18 cellular contexts compared by ENCODE assay signal in genomic region chr22:25021409-25021808, GRCh38.
"Had no signal": no experiment of that assay in that cellular context is flagged by ENCODE, and none has a peak within 500 bp of the region (broad histone marks: within the 10 kb centered on the region; RNA-seq: fewer than 3 reads in every experiment).

No MANE protein-coding gene starts in this region.

- H3K27me3 ChIP-seq: cardiac muscle cell, ovary, sigmoid colon, upper lobe of left lung had no signal

- H3K9me3 Mint-ChIP-seq: activated CD4-positive, alpha-beta memory T cell treated with anti-CD3 and anti-CD28 coated beads for 36 hours; stimulated activated effector memory CD8-positive, alpha-beta T cell treated with anti-CD3 and anti-CD28 coated beads, Interleukin-12 subunit alpha, Interleukin-12 subunit beta, amount 100 ng/mL, for 72 hours; T-helper 2 cell treated with Interferon-gamma antibody and Interleukin-4, amounts not matched to agents 5 μg/mL and 100 μg/mL, for 36 hours had no signal

- ATAC-seq: naive thymus-derived CD4-positive, alpha-beta T cell; stimulated activated effector memory CD8-positive, alpha-beta T cell treated with anti-CD3 and anti-CD28 coated beads, Interleukin-12 subunit alpha, Interleukin-12 subunit beta, amount 100 ng/mL, for 72 hours; WTC11 had no signal

- H3K36me3 ChIP-seq: cardiac muscle cell, ovary, sigmoid colon, thoracic aorta, upper lobe of left lung had no signal

- H3K36me3 Mint-ChIP-seq: activated CD4-positive, alpha-beta memory T cell treated with anti-CD3 and anti-CD28 coated beads for 36 hours; activated naive CD8-positive, alpha-beta T cell; stimulated activated effector memory CD8-positive, alpha-beta T cell treated with anti-CD3 and anti-CD28 coated beads, Interleukin-12 subunit alpha, Interleukin-12 subunit beta, amount 100 ng/mL, for 72 hours had no signal

- H3K4me3 Mint-ChIP-seq: activated CD4-positive, alpha-beta memory T cell treated with anti-CD3 and anti-CD28 coated beads for 36 hours; activated naive CD8-positive, alpha-beta T cell; naive thymus-derived CD4-positive, alpha-beta T cell; stimulated activated effector memory CD8-positive, alpha-beta T cell treated with anti-CD3 and anti-CD28 coated beads, Interleukin-12 subunit alpha, Interleukin-12 subunit beta, amount 100 ng/mL, for 72 hours; T-helper 2 cell treated with Interferon-gamma antibody and Interleukin-4, amounts not matched to agents 5 μg/mL and 100 μg/mL, for 36 hours; WTC11 had no signal

- H3K9me3 ChIP-seq: ovary, sigmoid colon, thoracic aorta, upper lobe of left lung had no signal

- H3K4me3 ChIP-seq: cardiac muscle cell, ovary, sigmoid colon, thoracic aorta, upper lobe of left lung had no signal

- DNase-seq: activated CD4-positive, alpha-beta memory T cell treated with anti-CD3 and anti-CD28 coated beads for 36 hours; activated CD4-positive, alpha-beta T cell treated with anti-CD3 and anti-CD28 coated beads for 4 hours; activated T-cell treated with anti-CD3 and anti-CD28 coated beads for 4 hours; erythroblast; foreskin melanocyte; kidney glomerular epithelial cell; mammary epithelial cell; naive thymus-derived CD4-positive, alpha-beta T cell; ovary; sigmoid colon; stimulated activated CD4-positive, alpha-beta T cell treated with anti-CD3 and anti-CD28 coated beads, Interleukin-4, amount 100 ng/mL, for 24 hours; upper lobe of left lung had no signal

- H3K4me1 ChIP-seq: sigmoid colon had no signal

- H3K27ac Mint-ChIP-seq: activated CD4-positive, alpha-beta memory T cell treated with anti-CD3 and anti-CD28 coated beads for 36 hours; stimulated activated effector memory CD8-positive, alpha-beta T cell treated with anti-CD3 and anti-CD28 coated beads, Interleukin-12 subunit alpha, Interleukin-12 subunit beta, amount 100 ng/mL, for 72 hours; T-helper 2 cell treated with Interferon-gamma antibody and Interleukin-4, amounts not matched to agents 5 μg/mL and 100 μg/mL, for 36 hours; WTC11 had no signal

- H3K27ac ChIP-seq: cardiac muscle cell, ovary, sigmoid colon, thoracic aorta had no signal
